Comparison of ENCODE assay signal across 8 cellular contexts in the genomic region with DNA sequence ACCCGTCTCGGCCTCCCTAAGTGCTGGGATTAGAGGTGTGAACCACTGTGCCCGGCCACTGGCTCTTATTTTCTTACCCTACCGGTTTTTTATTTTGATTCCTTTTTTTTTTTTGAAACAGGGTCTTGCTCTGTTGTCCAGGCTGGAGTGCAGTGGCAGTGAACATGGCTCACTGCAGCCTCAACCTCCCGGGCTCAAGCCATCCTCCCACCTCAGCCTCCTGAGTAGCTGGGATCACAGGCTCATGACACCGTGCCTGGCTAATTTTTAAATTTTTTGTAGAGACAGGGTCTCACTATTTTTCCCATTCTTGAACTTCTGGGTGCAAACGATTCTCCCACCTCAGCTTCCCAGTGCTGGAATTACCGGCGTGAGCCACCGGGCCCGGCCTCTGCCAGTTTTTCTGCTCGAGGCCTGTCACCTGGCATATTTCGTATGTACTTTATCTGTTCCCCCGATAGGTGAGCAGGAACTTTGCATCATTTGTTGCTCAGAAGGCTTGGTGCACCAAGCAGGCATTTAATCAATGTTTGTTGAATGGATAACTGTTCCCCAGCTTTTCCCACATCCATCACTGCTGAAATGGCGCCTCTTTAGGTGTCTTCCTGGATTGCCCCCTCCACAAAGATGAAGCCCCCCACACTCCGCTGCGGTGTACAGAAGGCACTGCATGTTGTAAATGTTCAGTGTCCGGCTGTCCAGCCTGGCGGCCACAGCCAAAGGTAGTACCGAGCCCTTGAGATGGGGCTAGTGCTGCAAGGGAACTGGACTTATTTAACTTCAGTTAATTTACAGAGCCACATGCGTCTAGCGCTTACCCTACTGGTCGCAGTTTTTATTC. TPM values are rescaled to one million over a fixed set of nuclear protein-coding genes. Genes with fewer than 3 reads are reported as not detected.
DNase-seq lines count a peak whose midpoint lies in the region; ATAC-seq, FAIRE-seq and TF ChIP-seq lines count a peak whose summit lies in the region.

No MANE protein-coding gene starts in this region.

- H3K4me3 Mint-ChIP-seq in activated CD8-positive, alpha-beta memory T cell treated with anti-CD3 and anti-CD28 coated beads, Interleukin-2, amount 10 ng/mL, durations not matched to agents 7 days and 5 days, result peak overlapping the region; percentile 79

- FAIRE-seq in GM12878 (lab: Jason Lieb, UNC), result no peak

- peak overlapping the region; percentile 91 for H3K27ac Mint-ChIP-seq in activated CD8-positive, alpha-beta memory T cell treated with anti-CD3 and anti-CD28 coated beads, Interleukin-2, amount 10 ng/mL, durations not matched to agents 7 days and 5 days

- POLR2A ChIA-PET in GM12878 (lab: Charles Lee), result interaction anchor here (0.5 to 1.8 kb wide), 5 partner anchors 14 to 228 kb away, joined by 3 to 7 read pairs (median 3); a partner anchor contains a TSS

- no peak for TF ChIP-seq EP300 in GM12878 (IDR thresholded peaks at IDR 0.05; ENCODE audit: borderline replicate concordance in 1 of 2, control insufficient read depth in 1 of 2, low read depth in 2 of 2, low read length in 2 of 2)

- TF ChIP-seq CTCF in GM12878 (IDR thresholded peaks at IDR 0.05 in 2 of 3, conservative IDR thresholded peaks at IDR 0.05 in 1 of 3; ENCODE audit: control insufficient read depth in 2 of 3, extremely low read depth in 1 of 3, insufficient read depth in 1 of 3, low read depth in 3 of 3, low read length in 3 of 3) (no peak), right lobe of liver (IDR thresholded peaks at IDR 0.05) (no peak), tibial artery (IDR thresholded peaks at IDR 0.05) (no peak)

- TF ChIP-seq RAD21 in GM12878 (IDR thresholded peaks at IDR 0.05; ENCODE audit: insufficient read depth, low read depth, low read length), result no peak

- peaks cover 6% of the 10 kb centered on the region for H3K4me1 ChIP-seq in GM12878 (ENCODE audit: control insufficient read depth, insufficient read depth, low read length)
- H3K4me1 ChIP-seq in right lobe of liver, result peaks cover 0 to 14% (median 5%) of the 10 kb centered on the region in 4 donors
- H3K4me1 ChIP-seq in tibial artery, result peaks cover 0 to 31% (median 17%) of the 10 kb centered on the region in 4 donors

- CTCF ChIA-PET in activated CD8-positive, alpha-beta memory T cell treated with anti-CD3 and anti-CD28 coated beads, Interleukin-2, amount 10 ng/mL, durations not matched to agents 7 days and 5 days (lab: Charles Lee), result interaction anchor here (1.0 to 1.5 kb wide), 3 partner anchors 20 to 214 kb away, joined by 3 to 6 read pairs (median 4); a partner anchor contains a TSS
- CTCF ChIA-PET in GM12878 (lab: Yijun Ruan, JAX), result interaction anchor here (1.0 to 1.8 kb wide), 2 partner anchors 63 to 231 kb away, joined by 3 to 6 read pairs; no protein-coding TSS in a partner anchor

- RAD21 ChIA-PET in GM12878 (lab: Charles Lee; ENCODE audit: unreplicated experiment), result no interaction called here

- peak overlapping the region; percentile 86 for H2AFZ ChIP-seq in GM12878 (ENCODE audit: control insufficient read depth, low read depth, low read length)

- no peaks in the 10 kb centered on the region for H3K36me3 Mint-ChIP-seq in activated CD8-positive, alpha-beta memory T cell treated with anti-CD3 and anti-CD28 coated beads, Interleukin-2, amount 10 ng/mL, durations not matched to agents 7 days and 5 days

- H3K79me2 ChIP-seq in GM12878 (ENCODE audit: control insufficient read depth, insufficient read depth, low read length), result peaks cover 17% of the 10 kb centered on the region

- H3K9me3 Mint-ChIP-seq in activated CD8-positive, alpha-beta memory T cell treated with anti-CD3 and anti-CD28 coated beads, Interleukin-2, amount 10 ng/mL, durations not matched to agents 7 days and 5 days (ENCODE audit: low read depth), result no peaks in the 10 kb centered on the region

- H3K9me3 ChIP-seq in GM12878 (replicated peaks; ENCODE audit: control insufficient read depth, insufficient read depth, low read length) (no peaks in the 10 kb centered on the region), right lobe of liver (no peaks in the 10 kb centered on the region), tibial artery (no peaks in the 10 kb centered on the region)

- no peak for DNase-seq in activated CD8-positive, alpha-beta memory T cell treated with anti-CD3 and anti-CD28 coated beads, Interleukin-2, amount 10 ng/mL, durations not matched to agents 7 days and 5 days
- DNase-seq in activated CD8-positive, alpha-beta memory T cell treated with anti-CD3 and anti-CD28 coated beads for 24 hours, result no peak
- no peak for DNase-seq in GM12878 (ENCODE audit: low read depth, low spot score)
- DNase-seq in right lobe of liver, result no peak
- no peak for DNase-seq in tibial artery
- DNase-seq in NOMO-1 treated with dmso at 0.1 percent for 144 hours (lab: John Stamatoyannopoulos, UW; ENCODE audit: unreplicated experiment), result no peak
- no peak for DNase-seq in foreskin melanocyte

- H3K27me3 Mint-ChIP-seq in activated CD8-positive, alpha-beta memory T cell treated with anti-CD3 and anti-CD28 coated beads, Interleukin-2, amount 10 ng/mL, durations not matched to agents 7 days and 5 days, result no peaks in the 10 kb centered on the region

- H3K4me2 ChIP-seq in GM12878 (ENCODE audit: control insufficient read depth, insufficient read depth), result peak overlapping the region; percentile 60

- TF ChIP-seq POLR2A in GM12878 (IDR thresholded peaks at IDR 0.05; ENCODE audit: low read depth, low read length) (no peak), right lobe of liver (IDR thresholded peaks at IDR 0.05) (no peak)

- H3K36me3 ChIP-seq in GM12878 (ENCODE audit: control insufficient read depth in 2 of 2, insufficient read depth in 2 of 2, low read length in 1 of 2), result peaks cover 0 to 7% of the 10 kb centered on the region in 2 experiments; a peak in 3 of 4 replicates
- peaks cover 0 to 13% (median 0%) of the 10 kb centered on the region in 4 donors for H3K36me3 ChIP-seq in right lobe of liver
- H3K36me3 ChIP-seq in tibial artery, result peaks cover 12 to 30% (median 29%) of the 10 kb centered on the region in 3 donors

- WGBS in GM12878 (ENCODE audit: insufficient coverage, insufficient replicate concordance, low lambda C conversion rate, missing lambda C conversion rate), result 80% methylated on average over 23 of the region's 23 CpGs
- 80% methylated on average over 15 of the region's 23 CpGs for WGBS in right lobe of liver (ENCODE audit: insufficient coverage, low coverage, low lambda C conversion rate, missing lambda C conversion rate)

- H4K20me1 ChIP-seq in GM12878 (ENCODE audit: control insufficient read depth, insufficient read depth), result no peaks in the 10 kb centered on the region

- H3K27me3 ChIP-seq in GM12878 (replicated peaks in 1 of 2; ENCODE audit: control insufficient read depth in 2 of 2, insufficient read depth in 2 of 2, low read length in 1 of 2) (no peaks in the 10 kb centered on the region), right lobe of liver (no peaks in the 10 kb centered on the region), tibial artery (no peaks in the 10 kb centered on the region)

- peak overlapping the region; percentile 55 for H3K4me3 ChIP-seq in GM12878
- peak overlapping the region; percentile 67 to 82 (median 72) for H3K4me3 ChIP-seq in right lobe of liver
- peak overlapping the region; percentile 79 to 81 for H3K4me3 ChIP-seq in tibial artery

- ATAC-seq in activated CD8-positive, alpha-beta memory T cell treated with anti-CD3 and anti-CD28 coated beads, Interleukin-2, amount 10 ng/mL, durations not matched to agents 7 days and 5 days, result no peak
- no peak for ATAC-seq in GM12878
- no peak for ATAC-seq in right lobe of liver
- no peak for ATAC-seq in GM21528 (IDR thresholded peaks at IDR 0.05; ENCODE audit: low FRiP score, unreplicated experiment)

- H3K27ac ChIP-seq in GM12878 (ENCODE audit: control insufficient read depth, insufficient read depth), result peak overlapping the region; percentile 58
- H3K27ac ChIP-seq in right lobe of liver, result peak overlapping the region; percentile 49 to 90 (median 73)
- H3K27ac ChIP-seq in tibial artery, result peak overlapping the region; percentile 85 to 86

- in situ Hi-C loops in GM12878 (cut with MboI), result no loop called here

- H3K9ac ChIP-seq in GM12878 (ENCODE audit: control insufficient read depth, insufficient read depth, low read length), result peak overlapping the region; percentile 67; the same call in 1 of the 2 replicates

- BruUV-seq in GM12878 (replicated peaks; lab: Mats Ljungman, UMichigan), result TSS peak; percentile 98

- intact Hi-C loops in GM12878 (cut with micrococcal nuclease; ENCODE audit: unreplicated experiment), result no loop called here
- intact Hi-C loops in right lobe of liver (cut with DNase I), result no loop called here
- intact Hi-C loops in tibial artery (cut with DNase I; ENCODE audit: low total_unique reads), result loop anchor here (5.0 kb wide), 1 partner anchor 120 kb away; a partner anchor contains a TSS

- SMC1A ChIA-PET in GM12878 (lab: Charles Lee; ENCODE audit: uncharacterized antibody, unreplicated experiment), result interaction anchor here (1.5 kb wide), 1 partner anchor 11 kb away, joined by 4 read pairs; no protein-coding TSS in a partner anchor

- peaks cover 17% of the 10 kb centered on the region for H3K4me1 Mint-ChIP-seq in activated CD8-positive, alpha-beta memory T cell treated with anti-CD3 and anti-CD28 coated beads, Interleukin-2, amount 10 ng/mL, durations not matched to agents 7 days and 5 days

RNA-seq across cellular contexts. Expression of a gene that starts 0.9 kb away (rescaled TPM):
- total RNA-seq in activated CD8-positive, alpha-beta memory T cell treated with anti-CD3 and anti-CD28 coated beads, Interleukin-2, amount 10 ng/mL, durations not matched to agents 7 days and 5 days, result 10 to 100 TPM; 60.7 to 63.8 TPM
- 39.3 and 46.2 TPM in 2 replicates for total RNA-seq in GM12878 (2013; cell fraction: nucleolus; rRNA removed)
- total RNA-seq in GM12878 (2014; rRNA removed) (21.5 and 25.2 TPM in 2 replicates), GM12878 (2014; rRNA removed; fragmentation: Illumina TruSeq; extraction: Trizol) (7.1 and 8.2 TPM in 2 replicates), GM12878 (2021) (60.0 and 72.8 TPM in 2 replicates), right lobe of liver (10 to 100 TPM in 5 of 6 experiments, 1 to 10 TPM in 1; 9.5 to 31.0 (median 20.8) TPM)
- polyA plus RNA-seq in GM12878 (2011; ENCODE audit: low read depth), result 7.7 TPM
- polyA plus RNA-seq in GM12878 (2011; rRNA removed) (5.2 and 11.9 TPM in 2 replicates), GM12878 (2014; fragmentation: Illumina TruSeq; extraction: Trizol) (0.68 and 5.0 TPM in 2 replicates), GM12878 (2014; fragmentation: Nextera tagmentation; extraction: Ambion mirVana) (1 to 10 TPM in 1 of 2 experiments, under 1 TPM in 1; 0.55 to 2.4 TPM), GM12878 (2014; rRNA removed) (56.4 and 83.7 TPM in 2 replicates), GM12878 (2016; fragmentation: Nextera tagmentation; extraction: Ambion mirVana) (10 to 100 TPM; 57.8 to 69.1 TPM)
- 18.2 and 37.3 TPM in 2 replicates for polyA plus RNA-seq in GM12878 (2011; cell fraction: cytosol; rRNA removed)
- 386 and 553 TPM in 2 replicates for polyA plus RNA-seq in GM12878 (2011; cell fraction: nucleus; rRNA removed)
- polyA plus RNA-seq in GM12878 (2012), result 28.0 and 32.9 TPM in 2 replicates
- polyA minus RNA-seq in GM12878 (2011; rRNA and poly(A)+ RNA removed), result 3.3 and 9.1 TPM in 2 replicates
- polyA minus RNA-seq in GM12878 (2011; cell fraction: cytosol; rRNA and poly(A)+ RNA removed), result 7.0 and 7.6 TPM in 2 replicates
- polyA minus RNA-seq in GM12878 (2011; cell fraction: nucleus; rRNA and poly(A)+ RNA removed), result 24.1 and 45.8 TPM in 2 replicates

RNA-seq across cellular contexts. Expression of a gene that starts 3.6 kb away (rescaled TPM):
- not detected for total RNA-seq in activated CD8-positive, alpha-beta memory T cell treated with anti-CD3 and anti-CD28 coated beads, Interleukin-2, amount 10 ng/mL, durations not matched to agents 7 days and 5 days
- not detected in 2 replicates for total RNA-seq in GM12878 (2013; cell fraction: nucleolus; rRNA removed)
- total RNA-seq in GM12878 (2014; rRNA removed), result not detected in 2 replicates
- not detected in 2 replicates for total RNA-seq in GM12878 (2014; rRNA removed; fragmentation: Illumina TruSeq; extraction: Trizol)
- not detected in 2 replicates for total RNA-seq in GM12878 (2021)
- polyA plus RNA-seq in GM12878 (2011; ENCODE audit: low read depth), result not detected
- not detected in 2 replicates for polyA plus RNA-seq in GM12878 (2011; rRNA removed)
- not detected in 2 replicates for polyA plus RNA-seq in GM12878 (2011; cell fraction: cytosol; rRNA removed)
- not detected in 2 replicates for polyA plus RNA-seq in GM12878 (2011; cell fraction: nucleus; rRNA removed)
- not detected in 2 replicates for polyA plus RNA-seq in GM12878 (2012)
- not detected in 2 replicates for polyA plus RNA-seq in GM12878 (2014; fragmentation: Illumina TruSeq; extraction: Trizol)
- polyA plus RNA-seq in GM12878 (2014; fragmentation: Nextera tagmentation; extraction: Ambion mirVana), result not detected
- polyA plus RNA-seq in GM12878 (2014; rRNA removed), result 0.20 TPM in 1 of 2 replicates, not detected in the other
- polyA plus RNA-seq in GM12878 (2016; fragmentation: Nextera tagmentation; extraction: Ambion mirVana), result not detected
- not detected in 2 replicates for polyA minus RNA-seq in GM12878 (2011; rRNA and poly(A)+ RNA removed)
- polyA minus RNA-seq in GM12878 (2011; cell fraction: cytosol; rRNA and poly(A)+ RNA removed), result not detected in 2 replicates
- not detected in 2 replicates for polyA minus RNA-seq in GM12878 (2011; cell fraction: nucleus; rRNA and poly(A)+ RNA removed)
- not detected for total RNA-seq in right lobe of liver

RNA-seq across cellular contexts. Expression of a gene that starts 17.5 kb away (rescaled TPM):
- total RNA-seq in activated CD8-positive, alpha-beta memory T cell treated with anti-CD3 and anti-CD28 coated beads, Interleukin-2, amount 10 ng/mL, durations not matched to agents 7 days and 5 days, result 10 to 100 TPM; 53.0 to 60.5 TPM
- total RNA-seq in GM12878 (2013; cell fraction: nucleolus; rRNA removed), result 111 TPM in 2 replicates
- total RNA-seq in GM12878 (2014; rRNA removed) (21.3 and 27.1 TPM in 2 replicates), GM12878 (2014; rRNA removed; fragmentation: Illumina TruSeq; extraction: Trizol) (7.7 and 7.8 TPM in 2 replicates), GM12878 (2021) (56.3 and 62.5 TPM in 2 replicates), right lobe of liver (10 to 100 TPM; 36.0 to 50.8 (median 40.8) TPM)
- polyA plus RNA-seq in GM12878 (2011; ENCODE audit: low read depth), result 18.9 TPM
- polyA plus RNA-seq in GM12878 (2011; rRNA removed) (5.0 and 12.8 TPM in 2 replicates), GM12878 (2014; fragmentation: Illumina TruSeq; extraction: Trizol) (2.7 and 11.6 TPM in 2 replicates), GM12878 (2014; fragmentation: Nextera tagmentation; extraction: Ambion mirVana) (under 1 TPM; 0.04 to 0.18 TPM), GM12878 (2014; rRNA removed) (61.6 and 64.5 TPM in 2 replicates), GM12878 (2016; fragmentation: Nextera tagmentation; extraction: Ambion mirVana) (10 to 100 TPM; 36.7 to 38.0 TPM)
- 12.9 and 20.6 TPM in 2 replicates for polyA plus RNA-seq in GM12878 (2011; cell fraction: cytosol; rRNA removed)
- polyA plus RNA-seq in GM12878 (2011; cell fraction: nucleus; rRNA removed), result 292 and 389 TPM in 2 replicates
- 50.7 and 52.0 TPM in 2 replicates for polyA plus RNA-seq in GM12878 (2012)
- polyA minus RNA-seq in GM12878 (2011; rRNA and poly(A)+ RNA removed), result 17.0 and 18.1 TPM in 2 replicates
- 5.7 and 7.2 TPM in 2 replicates for polyA minus RNA-seq in GM12878 (2011; cell fraction: cytosol; rRNA and poly(A)+ RNA removed)
- polyA minus RNA-seq in GM12878 (2011; cell fraction: nucleus; rRNA and poly(A)+ RNA removed), result 47.1 and 65.3 TPM in 2 replicates

RNA-seq across cellular contexts. Expression of a gene that starts 41.2 kb away (rescaled TPM):
- 10 to 100 TPM; 34.7 to 37.1 TPM for total RNA-seq in activated CD8-positive, alpha-beta memory T cell treated with anti-CD3 and anti-CD28 coated beads, Interleukin-2, amount 10 ng/mL, durations not matched to agents 7 days and 5 days
- total RNA-seq in GM12878 (2013; cell fraction: nucleolus; rRNA removed), result not detected in 2 replicates
- total RNA-seq in GM12878 (2014; rRNA removed) (not detected in 2 replicates), GM12878 (2014; rRNA removed; fragmentation: Illumina TruSeq; extraction: Trizol) (not detected in 2 replicates), GM12878 (2021) (0.18 TPM in 1 of 2 replicates, not detected in the other), right lobe of liver (10 to 100 TPM in 2 of 6 experiments, 1 to 10 TPM in 4; 4.7 to 18.7 (median 8.9) TPM)
- not detected for polyA plus RNA-seq in GM12878 (2011; ENCODE audit: low read depth)
- polyA plus RNA-seq in GM12878 (2011; rRNA removed) (not detected in 2 replicates), GM12878 (2014; fragmentation: Illumina TruSeq; extraction: Trizol) (not detected in 2 replicates), GM12878 (2014; fragmentation: Nextera tagmentation; extraction: Ambion mirVana) (under 1 TPM in 1 of 2 experiments, not detected in 1; 0.05 TPM), GM12878 (2014; rRNA removed) (not detected in 2 replicates), GM12878 (2016; fragmentation: Nextera tagmentation; extraction: Ambion mirVana) (under 1 TPM in 1 of 2 experiments, not detected in 1; 0.30 TPM)
- polyA plus RNA-seq in GM12878 (2011; cell fraction: cytosol; rRNA removed), result not detected in 2 replicates
- polyA plus RNA-seq in GM12878 (2011; cell fraction: nucleus; rRNA removed), result not detected in 2 replicates
- polyA plus RNA-seq in GM12878 (2012), result 0.10 and 0.12 TPM in 2 replicates
- polyA minus RNA-seq in GM12878 (2011; rRNA and poly(A)+ RNA removed), result not detected in 2 replicates
- polyA minus RNA-seq in GM12878 (2011; cell fraction: cytosol; rRNA and poly(A)+ RNA removed), result not detected in 2 replicates
- polyA minus RNA-seq in GM12878 (2011; cell fraction: nucleus; rRNA and poly(A)+ RNA removed), result not detected in 2 replicates

RNA-seq across cellular contexts. Expression of a gene that starts 47.9 kb away (rescaled TPM):
- total RNA-seq in activated CD8-positive, alpha-beta memory T cell treated with anti-CD3 and anti-CD28 coated beads, Interleukin-2, amount 10 ng/mL, durations not matched to agents 7 days and 5 days, result 1 to 10 TPM; 2.0 to 2.9 TPM
- 0.42 and 0.46 TPM in 2 replicates for total RNA-seq in GM12878 (2013; cell fraction: nucleolus; rRNA removed)
- total RNA-seq in GM12878 (2014; rRNA removed), result 0.06 and 0.11 TPM in 2 replicates
- total RNA-seq in GM12878 (2014; rRNA removed; fragmentation: Illumina TruSeq; extraction: Trizol), result not detected in 2 replicates
- total RNA-seq in GM12878 (2021), result 0.21 and 0.26 TPM in 2 replicates
- not detected for polyA plus RNA-seq in GM12878 (2011; ENCODE audit: low read depth)
- not detected in 2 replicates for polyA plus RNA-seq in GM12878 (2011; rRNA removed)
- polyA plus RNA-seq in GM12878 (2011; cell fraction: cytosol; rRNA removed), result not detected in 2 replicates
- 0.19 and 0.37 TPM in 2 replicates for polyA plus RNA-seq in GM12878 (2011; cell fraction: nucleus; rRNA removed)
- 0.08 and 0.37 TPM in 2 replicates for polyA plus RNA-seq in GM12878 (2012)
- not detected in 2 replicates for polyA plus RNA-seq in GM12878 (2014; fragmentation: Illumina TruSeq; extraction: Trizol)
- polyA plus RNA-seq in GM12878 (2014; fragmentation: Nextera tagmentation; extraction: Ambion mirVana), result not detected
- 0.33 TPM in 1 of 2 replicates, not detected in the other for polyA plus RNA-seq in GM12878 (2014; rRNA removed)
- polyA plus RNA-seq in GM12878 (2016; fragmentation: Nextera tagmentation; extraction: Ambion mirVana), result under 1 TPM in 1 of 2 experiments, not detected in 1; 0.25 TPM
- polyA minus RNA-seq in GM12878 (2011; rRNA and poly(A)+ RNA removed), result not detected in 2 replicates
- polyA minus RNA-seq in GM12878 (2011; cell fraction: cytosol; rRNA and poly(A)+ RNA removed), result not detected in 2 replicates
- not detected in 2 replicates for polyA minus RNA-seq in GM12878 (2011; cell fraction: nucleus; rRNA and poly(A)+ RNA removed)
- 1 to 10 TPM in 2 of 6 experiments, under 1 TPM in 3, not detected in 1; 0.25 to 1.7 (median 0.79) TPM for total RNA-seq in right lobe of liver
